Comparison of ENCODE assay signal across 1 cellular context in genomic region chr13:57632276-57633140, GRCh38.
A peak's percentile ranks its signal among the peaks of the same experiment; 100 is the strongest.
TF ChIP-seq lines count a peak whose summit lies in the region.

No MANE protein-coding gene starts in this region.

TF ChIP-seq in H1, 55 proteins besides CTCF, POLR2A, EP300 and RAD21 (continued from another document):
- TF ChIP-seq CHD7 (IDR thresholded peaks at IDR 0.05; ENCODE audit: insufficient replicate concordance, low read length) = no peak
- TF ChIP-seq SP4 (IDR thresholded peaks at IDR 0.05; ENCODE audit: low read length) = no peak
- 0 out of 2 replicates have a peak, but pooled peaks have one; percentile 10 for TF ChIP-seq GABPA (IDR thresholded peaks at IDR 0.05; ENCODE audit: borderline replicate concordance, insufficient read depth, low read length)
- peak; percentile 86 for TF ChIP-seq SUZ12 (IDR thresholded peaks at IDR 0.05; ENCODE audit: low read length)
- no peak for TF ChIP-seq POU5F1 (IDR thresholded peaks at IDR 0.05; ENCODE audit: low read depth, low read length)
